In the genomic region with DNA sequence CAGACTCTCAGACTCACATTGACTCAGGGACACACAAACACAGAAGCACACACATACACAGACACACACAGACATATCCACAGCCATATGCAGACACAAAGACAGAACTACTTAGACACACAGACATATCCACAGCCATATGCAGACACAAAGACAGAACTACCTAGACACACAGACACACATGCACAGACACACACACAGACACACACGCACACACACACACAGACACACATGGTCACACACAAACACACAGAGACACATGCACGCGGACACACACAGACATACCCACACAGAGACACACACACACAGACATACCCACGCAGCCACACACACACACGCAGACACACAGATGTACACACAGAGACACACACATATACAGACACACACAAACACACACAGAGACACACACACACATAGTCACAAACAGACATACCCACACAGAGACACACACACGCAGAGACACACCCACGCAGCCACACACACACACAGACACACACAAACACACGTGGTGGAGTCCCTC, we compare ENCODE assay signal across 26 cellular contexts. TPM values are rescaled to one million over a fixed set of nuclear protein-coding genes. Genes with fewer than 3 reads are reported as not detected.
DNase-seq lines count a peak whose midpoint lies in the region; ATAC-seq, FAIRE-seq and TF ChIP-seq lines count a peak whose summit lies in the region.
"Had no signal": no experiment of that assay in that cellular context is flagged by ENCODE, and none has a peak within 500 bp of the region (broad histone marks: within the 10 kb centered on the region; RNA-seq: fewer than 3 reads in every experiment).

No MANE protein-coding gene starts in this region.

- H3K9me3 Mint-ChIP-seq in neural crest cell (no peaks in the 10 kb centered on the region), immature natural killer cell (peaks cover 0 to 2% (median 0%) of the 10 kb centered on the region in 6 donors)
- H3K9me3 Mint-ChIP-seq: CD4-positive, alpha-beta T cell; GM23338 had no signal

- no peak overlapping the region for H2AFZ ChIP-seq in HepG2 (ENCODE audit: low read length)
- H2AFZ ChIP-seq: GM23338 had no signal

- 96% methylated on average over 8 of the region's 8 CpGs for WGBS in HepG2 (ENCODE audit: low lambda C conversion rate)
- WGBS in right lobe of liver (ENCODE audit: insufficient coverage, low coverage, low lambda C conversion rate, missing lambda C conversion rate), result 70% methylated on average over 3 of the region's 8 CpGs

- no peak overlapping the region for H3K4me2 ChIP-seq in HepG2 (ENCODE audit: low read depth, low read length)
- H3K4me2 ChIP-seq: A549; BLaER1 treated with 17β-estradiol and CSF1 and Interleukin-3, amounts not matched to agents 10 nM and 100 nM; GM23338 had no signal

- H3K27me3 Mint-ChIP-seq in neural crest cell (ENCODE audit: low read depth), result peaks cover 3% of the 10 kb centered on the region
- H3K27me3 Mint-ChIP-seq in immature natural killer cell (ENCODE audit: low read depth in 3 of 3), result peaks cover 0 to 4% (median 2%) of the 10 kb centered on the region in 3 donors

- H3K27ac Mint-ChIP-seq in neural crest cell (ENCODE audit: unreplicated experiment) (peak overlapping the region; percentile 67), immature natural killer cell (no peak overlapping the region)
- H3K27ac Mint-ChIP-seq: CD4-positive, alpha-beta T cell; GM23338 had no signal

- CTCF ChIA-PET in HepG2 (lab: Yijun Ruan, JAX; ENCODE audit: low intra/inter-chr PET ratio, low total read pairs), result no interaction called here

- H3K4me1 Mint-ChIP-seq in neural crest cell (no peaks in the 10 kb centered on the region), immature natural killer cell (no peaks in the 10 kb centered on the region)

- no peaks in the 10 kb centered on the region for H3K79me2 ChIP-seq in HepG2 (ENCODE audit: insufficient read depth, low read length)

- TF ChIP-seq EP300 in HepG2 (IDR thresholded peaks at IDR 0.05; ENCODE audit: low read depth in 2 of 2, low read length in 2 of 2) (no peak), HepG2 (CRISPR knock-in tag; IDR thresholded peaks at IDR 0.05; ENCODE audit: borderline replicate concordance) (no peak)

- POLR2A ChIA-PET in HepG2 (lab: Yijun Ruan, JAX), result no interaction called here

- H3K27me3 ChIP-seq in HepG2 (ENCODE audit: control insufficient read depth in 1 of 2, insufficient read depth in 2 of 2, low read length in 2 of 2), result no peaks in the 10 kb centered on the region
- H3K27me3 ChIP-seq in right lobe of liver, result no peaks in the 10 kb centered on the region
- no peaks in the 10 kb centered on the region for H3K27me3 ChIP-seq in bronchial epithelial cell (ENCODE audit: control insufficient read depth, insufficient read depth, low read length)
- H3K27me3 ChIP-seq: BLaER1 treated with 17β-estradiol and CSF1 and Interleukin-3, amounts not matched to agents 10 nM and 100 nM had no signal

- BruUV-seq in HepG2 (replicated peaks; lab: Mats Ljungman, UMichigan), result no TSS peak

- FAIRE-seq in HepG2 (lab: Jason Lieb, UNC), result peak; percentile 70
- peak; percentile 84 for FAIRE-seq in bronchial epithelial cell (lab: Jason Lieb, UNC)
- FAIRE-seq: A549, G401.6 had no signal

- H3K4me3 Mint-ChIP-seq in neural crest cell (no peak overlapping the region), immature natural killer cell (no peak overlapping the region)
- H3K4me3 Mint-ChIP-seq: CD4-positive, alpha-beta T cell; GM23338 had no signal

- H4K20me1 ChIP-seq in HepG2 (ENCODE audit: insufficient read depth, low read length), result no peaks in the 10 kb centered on the region
- H4K20me1 ChIP-seq: BLaER1 treated with 17β-estradiol and CSF1 and Interleukin-3, amounts not matched to agents 10 nM and 100 nM had no signal

- no peak overlapping the region for H3K4me3 ChIP-seq in HepG2 (replicated peaks in 1 of 3; ENCODE audit: insufficient read depth in 1 of 3, low read depth in 2 of 3, low read length in 3 of 3)
- H3K4me3 ChIP-seq in right lobe of liver, result no peak overlapping the region
- no peak overlapping the region for H3K4me3 ChIP-seq in bronchial epithelial cell (ENCODE audit: low read depth, low read length)
- H3K4me3 ChIP-seq: A549; BLaER1 treated with 17β-estradiol and CSF1 and Interleukin-3, amounts not matched to agents 10 nM and 100 nM; GM23338; HAP-1 had no signal

- TF ChIP-seq RAD21 in HepG2 (CRISPR knock-in tag; IDR thresholded peaks at IDR 0.05), result no peak

- H3K36me3 ChIP-seq in HepG2 (replicated peaks in 1 of 2; ENCODE audit: control insufficient read depth in 1 of 2, insufficient read depth in 2 of 2, low read length in 2 of 2) (no peaks in the 10 kb centered on the region), right lobe of liver (no peaks in the 10 kb centered on the region), bronchial epithelial cell (ENCODE audit: control insufficient read depth, insufficient read depth, low read length) (no peaks in the 10 kb centered on the region)
- H3K36me3 ChIP-seq: BLaER1 treated with 17β-estradiol and CSF1 and Interleukin-3, amounts not matched to agents 10 nM and 100 nM; HAP-1 had no signal

- ATAC-seq in HepG2 (no peak), right lobe of liver (no peak)
- ATAC-seq: A549, GM23338 had no signal

- no peak for TF ChIP-seq CTCF in HepG2 (CRISPR knock-in tag; IDR thresholded peaks at IDR 0.05)
- no peak for TF ChIP-seq CTCF in right lobe of liver (IDR thresholded peaks at IDR 0.05)
- no peak for TF ChIP-seq CTCF in bronchial epithelial cell (IDR thresholded peaks at IDR 0.05; ENCODE audit: insufficient read depth, low read length, severe bottlenecking)
- no peak for TF ChIP-seq CTCF in neural crest cell (conservative IDR thresholded peaks at IDR 0.05)

- H3K9me3 ChIP-seq in HepG2 (ENCODE audit: low read length), result no peaks in the 10 kb centered on the region
- no peaks in the 10 kb centered on the region for H3K9me3 ChIP-seq in right lobe of liver
- H3K9me3 ChIP-seq: A549; BLaER1 treated with 17β-estradiol and CSF1 and Interleukin-3, amounts not matched to agents 10 nM and 100 nM; HAP-1 had no signal

- in situ Hi-C loops in HepG2 (cut with HindIII; ENCODE audit: extremely low pct_ligation_motif_present, low pct_unique_long_range_greater_than_20kb), result no loop called here

- DNase-seq in HepG2 (ENCODE audit: low spot score), result no peak
- DNase-seq in right lobe of liver, result no peak
- DNase-seq in bronchial epithelial cell (ENCODE audit: low read depth), result no peak
- DNase-seq in neural crest cell (ENCODE audit: low read depth, low spot score), result no peak
- no peak for DNase-seq in DMS79 (lab: John Stamatoyannopoulos, UW)
- DNase-seq in immature natural killer cell, result no peak
- no peak for DNase-seq in NCI-H1417 treated with DMSO at 0.1 percent for 48 hours (lab: John Stamatoyannopoulos, UW)
- DNase-seq: AML-193; CD4-positive, alpha-beta T cell; DMS53; NCI-H1048; NCI-H1417; NCI-H1694 treated with DMSO at 0.1 percent for 48 hours; NCI-H2081 treated with DMSO at 0.1 percent for 48 hours; NCI-H2171; NCI-H226; NCI-H510A; NCI-H69; SHP77 had no signal

- H3K4me1 ChIP-seq in HepG2 (ENCODE audit: insufficient read depth, low read length) (peaks cover 85% of the 10 kb centered on the region), right lobe of liver (peaks cover 0 to 7% (median 2%) of the 10 kb centered on the region in 4 donors)
- H3K4me1 ChIP-seq: A549 had no signal

- intact Hi-C loops in HepG2 (cut with micrococcal nuclease; ENCODE audit: unreplicated experiment), result no loop called here
- intact Hi-C loops in right lobe of liver (cut with DNase I), result no loop called here

- TF ChIP-seq POLR2A in HepG2 (IDR thresholded peaks at IDR 0.05; ENCODE audit: insufficient read depth in 1 of 2, low read depth in 2 of 2, low read length in 2 of 2) (no peak), right lobe of liver (IDR thresholded peaks at IDR 0.05) (no peak)

- no peak overlapping the region for H3K9ac ChIP-seq in HepG2 (ENCODE audit: insufficient read depth, low read depth, low read length)
- H3K9ac ChIP-seq: BLaER1 treated with 17β-estradiol and CSF1 and Interleukin-3, amounts not matched to agents 10 nM and 100 nM had no signal

- H3K27ac ChIP-seq in HepG2 (ENCODE audit: extremely low read length, insufficient read depth, low read length), result peak overlapping the region; percentile 24
- no peak overlapping the region for H3K27ac ChIP-seq in right lobe of liver
- H3K27ac ChIP-seq: A549; BLaER1 treated with 17β-estradiol and CSF1 and Interleukin-3, amounts not matched to agents 10 nM and 100 nM; RWPE1 had no signal

- H3K36me3 Mint-ChIP-seq in neural crest cell (ENCODE audit: low read depth) (no peaks in the 10 kb centered on the region), immature natural killer cell (no peaks in the 10 kb centered on the region)

RNA-seq across cellular contexts. Expression of gene SERPINA2, which starts 3.8 kb away (rescaled TPM):
- total RNA-seq in HepG2 (2016; rRNA removed; fragmentation: Illumina TruSeq; extraction: Trizol) (0.24 TPM in 1 of 2 replicates, not detected in the other), right lobe of liver (not detected), bronchial epithelial cell (not detected in 2 replicates), neural crest cell (not detected in 2 replicates)
- total RNA-seq in HepG2 (2016; cell fraction: cytosol; rRNA removed; fragmentation: Illumina TruSeq; extraction: Trizol; ENCODE audit: low read depth), result not detected in 2 replicates
- total RNA-seq in HepG2 (2016; cell fraction: insoluble cytoplasmic fraction; rRNA removed; fragmentation: Illumina TruSeq; extraction: Trizol), result 0.21 TPM in 1 of 2 replicates, not detected in the other
- total RNA-seq in HepG2 (2016; cell fraction: membrane; rRNA removed; fragmentation: Illumina TruSeq; extraction: Trizol), result not detected in 2 replicates
- not detected in 2 replicates for total RNA-seq in HepG2 (2016; cell fraction: nucleus; rRNA removed; fragmentation: Illumina TruSeq; extraction: Trizol)
- polyA plus RNA-seq in HepG2 (2011; rRNA removed) (0.08 TPM in 1 of 2 replicates, not detected in the other), immature natural killer cell (not detected)
- not detected in 2 replicates for polyA plus RNA-seq in HepG2 (2011; cell fraction: cytosol; rRNA removed)
- 0.81 and 0.84 TPM in 2 replicates for polyA plus RNA-seq in HepG2 (2011; cell fraction: nucleus; rRNA removed)
- 0.17 TPM in 1 of 2 replicates, not detected in the other for polyA plus RNA-seq in HepG2 (2012)
- polyA plus RNA-seq in HepG2 (2016; cell fraction: cytosol; fragmentation: Illumina TruSeq; extraction: Trizol; ENCODE audit: low read depth), result not detected in 2 replicates
- polyA plus RNA-seq in HepG2 (2016; cell fraction: insoluble cytoplasmic fraction; fragmentation: Illumina TruSeq; extraction: Trizol; ENCODE audit: low read depth), result not detected in 2 replicates
- polyA plus RNA-seq in HepG2 (2016; cell fraction: membrane; fragmentation: Illumina TruSeq; extraction: Trizol; ENCODE audit: low read depth), result 0.21 TPM in 1 of 2 replicates, not detected in the other
- polyA plus RNA-seq in HepG2 (2016; cell fraction: nucleus; fragmentation: Illumina TruSeq; extraction: Trizol; ENCODE audit: insufficient read depth, low read depth), result not detected in 2 replicates
- polyA minus RNA-seq in HepG2 (2011; rRNA and poly(A)+ RNA removed; ENCODE audit: low replicate concordance), result not detected in 2 replicates
- polyA minus RNA-seq in HepG2 (2011; cell fraction: cytosol; rRNA and poly(A)+ RNA removed), result not detected in 2 replicates
- 0.87 and 1.4 TPM in 2 replicates for polyA minus RNA-seq in HepG2 (2011; cell fraction: nucleus; rRNA and poly(A)+ RNA removed)
- total RNA-seq: CD4-positive, alpha-beta T cell; GM23338; SK-MEL-5 had no signal
- polyA plus RNA-seq: A549, GM23338 had no signal

RNA-seq across cellular contexts. Expression of gene SERPINA1, which starts 25.7 kb away (rescaled TPM):
- total RNA-seq in HepG2 (2016; rRNA removed; fragmentation: Illumina TruSeq; extraction: Trizol), result 2,013 and 3,266 TPM in 2 replicates
- total RNA-seq in HepG2 (2016; cell fraction: cytosol; rRNA removed; fragmentation: Illumina TruSeq; extraction: Trizol; ENCODE audit: low read depth), result 1,032 and 1,133 TPM in 2 replicates
- total RNA-seq in HepG2 (2016; cell fraction: insoluble cytoplasmic fraction; rRNA removed; fragmentation: Illumina TruSeq; extraction: Trizol), result 1,778 and 3,168 TPM in 2 replicates
- total RNA-seq in HepG2 (2016; cell fraction: membrane; rRNA removed; fragmentation: Illumina TruSeq; extraction: Trizol), result 2,429 and 2,540 TPM in 2 replicates
- total RNA-seq in HepG2 (2016; cell fraction: nucleus; rRNA removed; fragmentation: Illumina TruSeq; extraction: Trizol), result 3,105 and 3,600 TPM in 2 replicates
- 11,015 and 14,177 TPM in 2 replicates for polyA plus RNA-seq in HepG2 (2011; rRNA removed)
- polyA plus RNA-seq in HepG2 (2011; cell fraction: cytosol; rRNA removed), result 9,533 and 11,655 TPM in 2 replicates
- polyA plus RNA-seq in HepG2 (2011; cell fraction: nucleus; rRNA removed), result 2,313 and 3,208 TPM in 2 replicates
- 7,481 and 10,843 TPM in 2 replicates for polyA plus RNA-seq in HepG2 (2012)
- 4,767 and 4,962 TPM in 2 replicates for polyA plus RNA-seq in HepG2 (2016; cell fraction: cytosol; fragmentation: Illumina TruSeq; extraction: Trizol; ENCODE audit: low read depth)
- 4,118 and 4,730 TPM in 2 replicates for polyA plus RNA-seq in HepG2 (2016; cell fraction: insoluble cytoplasmic fraction; fragmentation: Illumina TruSeq; extraction: Trizol; ENCODE audit: low read depth)
- 6,083 and 6,679 TPM in 2 replicates for polyA plus RNA-seq in HepG2 (2016; cell fraction: membrane; fragmentation: Illumina TruSeq; extraction: Trizol; ENCODE audit: low read depth)
- polyA plus RNA-seq in HepG2 (2016; cell fraction: nucleus; fragmentation: Illumina TruSeq; extraction: Trizol; ENCODE audit: insufficient read depth, low read depth), result 8,870 and 9,648 TPM in 2 replicates
- polyA minus RNA-seq in HepG2 (2011; rRNA and poly(A)+ RNA removed; ENCODE audit: low replicate concordance), result 7.6 and 11,192 TPM in 2 replicates
- 3,443 and 4,995 TPM in 2 replicates for polyA minus RNA-seq in HepG2 (2011; cell fraction: cytosol; rRNA and poly(A)+ RNA removed)
- polyA minus RNA-seq in HepG2 (2011; cell fraction: nucleus; rRNA and poly(A)+ RNA removed), result 1,177 and 2,207 TPM in 2 replicates
- total RNA-seq in right lobe of liver, result over 10,000 TPM; 18,575 to 39,670 (median 31,917) TPM
- total RNA-seq in bronchial epithelial cell, result 0.26 and 0.51 TPM in 2 replicates
- total RNA-seq in neural crest cell, result not detected in 2 replicates
- 1 to 10 TPM; 1.7 to 5.5 (median 3.0) TPM for polyA plus RNA-seq in immature natural killer cell
- total RNA-seq: GM23338 had no signal
- polyA plus RNA-seq: GM23338 had no signal

RNA-seq across cellular contexts. Expression of gene SERPINA6, which starts 39.5 kb away (rescaled TPM):
- total RNA-seq in HepG2 (2016; rRNA removed; fragmentation: Illumina TruSeq; extraction: Trizol) (144 and 260 TPM in 2 replicates), right lobe of liver (100 to 1,000 TPM; 185 to 407 (median 236) TPM), bronchial epithelial cell (not detected in 2 replicates), neural crest cell (not detected in 2 replicates)
- 46.5 and 59.8 TPM in 2 replicates for total RNA-seq in HepG2 (2016; cell fraction: cytosol; rRNA removed; fragmentation: Illumina TruSeq; extraction: Trizol; ENCODE audit: low read depth)
- total RNA-seq in HepG2 (2016; cell fraction: insoluble cytoplasmic fraction; rRNA removed; fragmentation: Illumina TruSeq; extraction: Trizol), result 147 and 255 TPM in 2 replicates
- 72.4 and 91.0 TPM in 2 replicates for total RNA-seq in HepG2 (2016; cell fraction: membrane; rRNA removed; fragmentation: Illumina TruSeq; extraction: Trizol)
- total RNA-seq in HepG2 (2016; cell fraction: nucleus; rRNA removed; fragmentation: Illumina TruSeq; extraction: Trizol), result 209 and 232 TPM in 2 replicates
- polyA plus RNA-seq in HepG2 (2011; rRNA removed) (333 and 391 TPM in 2 replicates), immature natural killer cell (not detected)
- polyA plus RNA-seq in HepG2 (2011; cell fraction: cytosol; rRNA removed), result 334 and 367 TPM in 2 replicates
- 148 and 149 TPM in 2 replicates for polyA plus RNA-seq in HepG2 (2011; cell fraction: nucleus; rRNA removed)
- 165 and 183 TPM in 2 replicates for polyA plus RNA-seq in HepG2 (2012)
- polyA plus RNA-seq in HepG2 (2016; cell fraction: cytosol; fragmentation: Illumina TruSeq; extraction: Trizol; ENCODE audit: low read depth), result 50.8 and 68.1 TPM in 2 replicates
- polyA plus RNA-seq in HepG2 (2016; cell fraction: insoluble cytoplasmic fraction; fragmentation: Illumina TruSeq; extraction: Trizol; ENCODE audit: low read depth), result 148 and 161 TPM in 2 replicates
- polyA plus RNA-seq in HepG2 (2016; cell fraction: membrane; fragmentation: Illumina TruSeq; extraction: Trizol; ENCODE audit: low read depth), result 59.5 and 79.3 TPM in 2 replicates
- 298 and 309 TPM in 2 replicates for polyA plus RNA-seq in HepG2 (2016; cell fraction: nucleus; fragmentation: Illumina TruSeq; extraction: Trizol; ENCODE audit: insufficient read depth, low read depth)
- polyA minus RNA-seq in HepG2 (2011; rRNA and poly(A)+ RNA removed; ENCODE audit: low replicate concordance), result 295 TPM in 1 of 2 replicates, not detected in the other
- polyA minus RNA-seq in HepG2 (2011; cell fraction: cytosol; rRNA and poly(A)+ RNA removed), result 62.1 and 78.1 TPM in 2 replicates
- polyA minus RNA-seq in HepG2 (2011; cell fraction: nucleus; rRNA and poly(A)+ RNA removed), result 54.3 and 66.5 TPM in 2 replicates
- total RNA-seq: CD4-positive, alpha-beta T cell; GM23338; SK-MEL-5 had no signal
- polyA plus RNA-seq: GM23338 had no signal

Comparison
In these comparisons a context has a peak if more than half of its experiments do, and no peak if none do; other contexts are left out.
1. RNA of gene SERPINA1, which starts 25.7 kb away (total RNA-seq): 18,575 to 39,670 TPM in right lobe of liver and 1,032 to 3,600 TPM in HepG2; 0.26 to 0.51 TPM in bronchial epithelial cell and not detected in neural crest cell; every median in the first group is over 100 times any median in the second.
2. RNA of gene SERPINA6, which starts 39.5 kb away (total RNA-seq): 46.5 to 260 TPM in HepG2 and 185 to 407 TPM in right lobe of liver; not detected in bronchial epithelial cell and not detected in neural crest cell; every median in the first group is over 10 times any median in the second.